Comparison of ENCODE assay signal across 13 cellular contexts in the genomic region with DNA sequence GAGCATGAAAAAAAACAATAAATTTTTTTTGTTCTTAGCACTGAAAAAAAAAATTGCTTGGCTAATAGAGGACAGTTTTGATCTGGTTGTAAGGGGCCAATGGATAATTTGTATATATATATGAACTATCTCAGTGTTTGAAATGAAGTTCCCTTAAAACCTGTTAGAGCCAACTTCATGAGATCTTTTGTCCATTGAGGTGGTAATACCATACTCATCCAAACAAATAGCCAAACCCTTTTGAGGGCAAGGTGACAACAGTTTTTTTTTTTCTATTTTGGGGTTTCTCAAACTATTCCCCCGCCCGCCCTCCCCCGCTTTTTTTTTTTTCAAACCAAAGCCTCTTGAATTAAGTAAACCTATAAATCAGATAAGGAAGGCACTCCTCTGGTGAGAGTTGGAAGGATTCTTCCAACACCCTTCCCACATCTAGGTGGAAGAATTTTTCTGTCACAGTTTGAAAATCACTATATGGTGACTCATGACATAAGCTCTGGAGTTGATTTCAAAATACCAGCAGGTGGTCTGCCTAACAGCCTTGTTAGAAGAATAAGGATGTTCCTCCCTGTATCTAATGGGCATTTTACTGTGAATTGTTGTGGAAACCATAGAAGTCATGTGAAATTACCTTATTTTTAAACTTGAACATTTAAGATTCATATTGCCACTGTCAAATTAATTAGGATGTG. TPM values are rescaled to one million over a fixed set of nuclear protein-coding genes. Genes with fewer than 3 reads are reported as not detected.
DNase-seq lines count a peak whose midpoint lies in the region; ATAC-seq, FAIRE-seq and TF ChIP-seq lines count a peak whose summit lies in the region.
"Had no signal": no experiment of that assay in that cellular context is flagged by ENCODE, and none has a peak within 500 bp of the region (broad histone marks: within the 10 kb centered on the region; RNA-seq: fewer than 3 reads in every experiment).

No MANE protein-coding gene starts in this region.

- TF ChIP-seq CTCF in K562 (IDR thresholded peaks at IDR 0.05 in 2 of 3, conservative IDR thresholded peaks at IDR 0.05 in 1 of 3; ENCODE audit: insufficient read depth in 2 of 3, low read depth in 1 of 3, low read length in 3 of 3): no peak
- no peak for TF ChIP-seq CTCF in prostate gland (IDR thresholded peaks at IDR 0.05)

- no peaks in the 10 kb centered on the region for H3K9me3 ChIP-seq in K562 (replicated peaks; ENCODE audit: control insufficient read depth, insufficient read depth, low read depth, low read length)
- no peaks in the 10 kb centered on the region for H3K9me3 ChIP-seq in prostate gland

- peak; percentile 19 for FAIRE-seq in K562 (lab: Jason Lieb, UNC)

- ATAC-seq in K562: peak; percentile 41; the same call in 1 of the 3 replicates
- no peak for ATAC-seq in stimulated activated effector memory CD8-positive, alpha-beta T cell treated with anti-CD3 and anti-CD28 coated beads, Interleukin-12 subunit alpha, Interleukin-12 subunit beta, amount 100 ng/mL, for 72 hours
- ATAC-seq: naive thymus-derived CD4-positive, alpha-beta T cell had no signal

- no peaks in the 10 kb centered on the region; a peak in 2 of 5 replicates for H3K4me1 ChIP-seq in K562 (replicated peaks in 1 of 2; ENCODE audit: control insufficient read depth in 2 of 2, insufficient read depth in 2 of 2, low read length in 2 of 2)
- peaks cover 1% of the 10 kb centered on the region for H3K4me1 ChIP-seq in prostate gland (replicated peaks)

- in situ Hi-C loops in K562 (cut with MboI): no loop called here

- H3K27ac Mint-ChIP-seq in stimulated activated effector memory CD8-positive, alpha-beta T cell treated with anti-CD3 and anti-CD28 coated beads, Interleukin-12 subunit alpha, Interleukin-12 subunit beta, amount 100 ng/mL, for 72 hours: no peak overlapping the region
- H3K27ac Mint-ChIP-seq: activated T-helper 2 cell treated with anti-CD3 and anti-CD28 coated beads, Interferon-gamma antibody, Interleukin-2, Interleukin-4, amounts not matched to agents 10 μg/mL and 5 μg/mL and 100 μg/mL, durations not matched to agents 14 hours and 24 hours and 36 hours; naive thymus-derived CD4-positive, alpha-beta T cell had no signal

- H3K4me2 ChIP-seq in K562 (ENCODE audit: insufficient read depth, low read length): no peak overlapping the region

- POLR2A ChIA-PET in K562 (lab: Yijun Ruan, JAX): no interaction called here

- peaks cover 10% of the 10 kb centered on the region; the same call in 2 of the 3 replicates for H3K36me3 ChIP-seq in K562 (ENCODE audit: control insufficient read depth, insufficient read depth, low read length)
- H3K36me3 ChIP-seq in prostate gland: no peaks in the 10 kb centered on the region

- peaks cover 5% of the 10 kb centered on the region; the same call in 1 of the 2 replicates for H4K20me1 ChIP-seq in K562 (replicated peaks; ENCODE audit: control insufficient read depth, insufficient read depth, low read length)

- H3K4me3 ChIP-seq in K562: no peak overlapping the region
- H3K4me3 ChIP-seq in prostate gland: no peak overlapping the region

- CTCF ChIA-PET in K562 (lab: Yijun Ruan, JAX; ENCODE audit: low intra/inter-chr PET ratio): interaction anchor here (0.6 kb wide), 1 partner anchor 49 kb away, joined by 4 read pairs; no protein-coding TSS in a partner anchor

- WGBS in K562 (ENCODE audit: insufficient coverage, low coverage, missing lambda C conversion rate): 14% methylated on average over 2 of the region's 3 CpGs
- WGBS in prostate gland: 90% methylated on average over 3 of the region's 3 CpGs

- H3K79me2 ChIP-seq in K562 (ENCODE audit: control insufficient read depth, insufficient read depth, low read length): peaks cover 63% of the 10 kb centered on the region

- DNase-seq in GM03348 (ENCODE audit: low spot score): peak; percentile 28
- peak; percentile 79 for DNase-seq in M059J (ENCODE audit: low read depth)
- DNase-seq in K562 (ENCODE audit: extremely low read depth in 1 of 4, low spot score in 3 of 4): peak in 3 of 4 experiments; percentile 3 to 8 (median 8)
- DNase-seq in myocyte (ENCODE audit: low read depth): peak; percentile 52
- DNase-seq in activated CD4-positive, alpha-beta T cell treated with anti-CD3 and anti-CD28 coated beads for 1 hour: no peak
- no peak for DNase-seq in stimulated activated effector memory CD8-positive, alpha-beta T cell treated with anti-CD3 and anti-CD28 coated beads, Interleukin-12 subunit alpha, Interleukin-12 subunit beta, amount 100 ng/mL, for 72 hours (ENCODE audit: low spot score in 2 of 2)
- no peak for DNase-seq in stimulated activated CD4-positive, alpha-beta T cell treated with anti-CD3 and anti-CD28 coated beads, Interleukin-4, amount 100 ng/mL, for 4 hours
- DNase-seq in prostate gland (ENCODE audit: low spot score): no peak
- DNase-seq: naive thymus-derived CD4-positive, alpha-beta T cell; NCI-H774; stimulated activated CD4-positive, alpha-beta T cell treated with anti-CD3 and anti-CD28 coated beads, Interleukin-2, amount 100 ng/mL, for 24 hours; substantia nigra had no signal

- intact Hi-C loops in K562 (cut with micrococcal nuclease) (no loop called here), prostate gland (cut with DNase I) (no loop called here)

- no peak for TF ChIP-seq RAD21 in K562 (CRISPR knock-in tag; conservative IDR thresholded peaks at IDR 0.05 in 1 of 2, IDR thresholded peaks at IDR 0.05 in 1 of 2)

- H2AFZ ChIP-seq in K562 (ENCODE audit: low read depth, low read length): no peak overlapping the region

- no peak overlapping the region for H3K4me3 Mint-ChIP-seq in stimulated activated effector memory CD8-positive, alpha-beta T cell treated with anti-CD3 and anti-CD28 coated beads, Interleukin-12 subunit alpha, Interleukin-12 subunit beta, amount 100 ng/mL, for 72 hours
- H3K4me3 Mint-ChIP-seq: naive thymus-derived CD4-positive, alpha-beta T cell had no signal

- no peak for TF ChIP-seq EP300 in K562 (IDR thresholded peaks at IDR 0.05; ENCODE audit: low read length)

- H3K9me3 Mint-ChIP-seq in stimulated activated effector memory CD8-positive, alpha-beta T cell treated with anti-CD3 and anti-CD28 coated beads, Interleukin-12 subunit alpha, Interleukin-12 subunit beta, amount 100 ng/mL, for 72 hours: no peaks in the 10 kb centered on the region
- H3K9me3 Mint-ChIP-seq: activated T-helper 2 cell treated with anti-CD3 and anti-CD28 coated beads, Interferon-gamma antibody, Interleukin-2, Interleukin-4, amounts not matched to agents 10 μg/mL and 5 μg/mL and 100 μg/mL, durations not matched to agents 14 hours and 24 hours and 36 hours; naive thymus-derived CD4-positive, alpha-beta T cell had no signal

- peaks cover 21% of the 10 kb centered on the region for H3K36me3 Mint-ChIP-seq in stimulated activated effector memory CD8-positive, alpha-beta T cell treated with anti-CD3 and anti-CD28 coated beads, Interleukin-12 subunit alpha, Interleukin-12 subunit beta, amount 100 ng/mL, for 72 hours

- TF ChIP-seq POLR2A in K562 (conservative IDR thresholded peaks at IDR 0.05): no peak
- no peak for TF ChIP-seq POLR2A in prostate gland (IDR thresholded peaks at IDR 0.05)

- H3K27ac ChIP-seq in K562 (ENCODE audit: extremely low read depth, low read depth, low read length): no peak overlapping the region
- no peak overlapping the region for H3K27ac ChIP-seq in prostate gland

- H3K27me3 ChIP-seq in K562 (ENCODE audit: control insufficient read depth in 2 of 2, insufficient read depth in 2 of 2, low read length in 2 of 2) (no peaks in the 10 kb centered on the region), prostate gland (replicated peaks; ENCODE audit: insufficient read depth) (no peaks in the 10 kb centered on the region)

- no peak overlapping the region for H3K9ac ChIP-seq in K562 (ENCODE audit: insufficient read depth in 1 of 2, low read depth in 2 of 2, low read length in 2 of 2)

- no TSS peak for BruUV-seq in K562 (replicated peaks; lab: Mats Ljungman, UMichigan)

- H3K9me1 ChIP-seq in K562 (ENCODE audit: control insufficient read depth, insufficient read depth, low read length): no peaks in the 10 kb centered on the region

- H3K4me1 Mint-ChIP-seq in stimulated activated effector memory CD8-positive, alpha-beta T cell treated with anti-CD3 and anti-CD28 coated beads, Interleukin-12 subunit alpha, Interleukin-12 subunit beta, amount 100 ng/mL, for 72 hours: peaks cover 14% of the 10 kb centered on the region

TF ChIP-seq in K562, 482 proteins besides CTCF, POLR2A, EP300 and RAD21 (continues in another document):
- TF ChIP-seq, protein P1, sequence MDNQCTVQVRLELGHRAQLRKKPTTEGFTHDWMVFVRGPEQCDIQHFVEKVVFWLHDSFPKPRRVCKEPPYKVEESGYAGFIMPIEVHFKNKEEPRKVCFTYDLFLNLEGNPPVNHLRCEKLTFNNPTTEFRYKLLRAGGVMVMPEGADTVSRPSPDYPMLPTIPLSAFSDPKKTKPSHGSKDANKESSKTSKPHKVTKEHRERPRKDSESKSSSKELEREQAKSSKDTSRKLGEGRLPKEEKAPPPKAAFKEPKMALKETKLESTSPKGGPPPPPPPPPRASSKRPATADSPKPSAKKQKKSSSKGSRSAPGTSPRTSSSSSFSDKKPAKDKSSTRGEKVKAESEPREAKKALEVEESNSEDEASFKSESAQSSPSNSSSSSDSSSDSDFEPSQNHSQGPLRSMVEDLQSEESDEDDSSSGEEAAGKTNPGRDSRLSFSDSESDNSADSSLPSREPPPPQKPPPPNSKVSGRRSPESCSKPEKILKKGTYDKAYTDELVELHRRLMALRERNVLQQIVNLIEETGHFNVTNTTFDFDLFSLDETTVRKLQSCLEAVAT (IDR thresholded peaks at IDR 0.05): no peak

RNA-seq across cellular contexts. Expression of a gene that starts 10.2 kb away (rescaled TPM):
- 52.5 and 75.3 TPM in 2 replicates for total RNA-seq in M059J (2014; rRNA removed; shearing (Covaris generic))
- total RNA-seq in K562 (2011; cell fraction: chromatin; rRNA removed; ENCODE audit: low replicate concordance): 4.8 and 32.4 TPM in 2 replicates
- 2.0 and 4.3 TPM in 2 replicates for total RNA-seq in K562 (2011; cell fraction: nucleolus; rRNA removed)
- total RNA-seq in K562 (2011; cell fraction: nucleoplasm; rRNA removed): 8.2 and 10.0 TPM in 2 replicates
- total RNA-seq in K562 (2014; rRNA removed): 10.2 and 10.4 TPM in 2 replicates
- 21.8 and 27.3 TPM in 2 replicates for total RNA-seq in K562 (2014; rRNA removed; fragmentation: Illumina TruSeq; extraction: Trizol)
- 21.1 and 21.2 TPM in 2 replicates for total RNA-seq in K562 (2015; rRNA removed; fragmentation: Illumina TruSeq; extraction: Trizol)
- 20.8 and 21.5 TPM in 2 replicates for total RNA-seq in K562 (2021)
- polyA plus RNA-seq in K562 (2011; rRNA removed): 10.4 and 12.7 TPM in 2 replicates
- 1.4 and 3.6 TPM in 2 replicates for polyA plus RNA-seq in K562 (2011; cell fraction: cytosol; rRNA removed)
- 3.0 and 4.7 TPM in 2 replicates for polyA plus RNA-seq in K562 (2011; cell fraction: nucleus; rRNA removed)
- polyA plus RNA-seq in K562 (2012): 9.6 and 11.4 TPM in 2 replicates
- 9.6 and 12.1 TPM in 2 replicates for polyA plus RNA-seq in K562 (2014; fragmentation: Illumina TruSeq; extraction: Trizol)
- polyA plus RNA-seq in K562 (2014; fragmentation: Nextera tagmentation; extraction: Ambion mirVana): 1 to 10 TPM; 3.1 to 4.4 TPM
- polyA plus RNA-seq in K562 (2014; rRNA removed): 6.2 and 7.6 TPM in 2 replicates
- 47.5 and 58.8 TPM in 2 replicates for polyA minus RNA-seq in K562 (2011; rRNA and poly(A)+ RNA removed)
- 13.1 and 19.8 TPM in 2 replicates for polyA minus RNA-seq in K562 (2011; cell fraction: cytosol; rRNA and poly(A)+ RNA removed)
- polyA minus RNA-seq in K562 (2011; cell fraction: nucleus; rRNA and poly(A)+ RNA removed): 8.8 and 18.4 TPM in 2 replicates
- total RNA-seq in myocyte: 51.2 and 54.6 TPM in 2 replicates
- polyA plus RNA-seq in myocyte (2012): 15.7 TPM
- 100 to 1,000 TPM in 1 of 2 donors, 10 to 100 TPM in 1; 83.3 to 112 TPM for total RNA-seq in prostate gland

Comparison
In these comparisons a context has a peak if more than half of its experiments do, and no peak if none do; other contexts are left out.
1. DNase-seq: peak in GM03348 (single experiment), M059J (single experiment), K562 (3 of 4) and myocyte (single experiment); none in activated CD4-positive, alpha-beta T cell treated with anti-CD3 and anti-CD28 coated beads for 1 hour (single experiment), stimulated activated effector memory CD8-positive, alpha-beta T cell treated with anti-CD3 and anti-CD28 coated beads, Interleukin-12 subunit alpha, Interleukin-12 subunit beta, amount 100 ng/mL, for 72 hours (0 of 2), stimulated activated CD4-positive, alpha-beta T cell treated with anti-CD3 and anti-CD28 coated beads, Interleukin-4, amount 100 ng/mL, for 4 hours (0 of 2) and prostate gland (single experiment).